In the genomic region with DNA sequence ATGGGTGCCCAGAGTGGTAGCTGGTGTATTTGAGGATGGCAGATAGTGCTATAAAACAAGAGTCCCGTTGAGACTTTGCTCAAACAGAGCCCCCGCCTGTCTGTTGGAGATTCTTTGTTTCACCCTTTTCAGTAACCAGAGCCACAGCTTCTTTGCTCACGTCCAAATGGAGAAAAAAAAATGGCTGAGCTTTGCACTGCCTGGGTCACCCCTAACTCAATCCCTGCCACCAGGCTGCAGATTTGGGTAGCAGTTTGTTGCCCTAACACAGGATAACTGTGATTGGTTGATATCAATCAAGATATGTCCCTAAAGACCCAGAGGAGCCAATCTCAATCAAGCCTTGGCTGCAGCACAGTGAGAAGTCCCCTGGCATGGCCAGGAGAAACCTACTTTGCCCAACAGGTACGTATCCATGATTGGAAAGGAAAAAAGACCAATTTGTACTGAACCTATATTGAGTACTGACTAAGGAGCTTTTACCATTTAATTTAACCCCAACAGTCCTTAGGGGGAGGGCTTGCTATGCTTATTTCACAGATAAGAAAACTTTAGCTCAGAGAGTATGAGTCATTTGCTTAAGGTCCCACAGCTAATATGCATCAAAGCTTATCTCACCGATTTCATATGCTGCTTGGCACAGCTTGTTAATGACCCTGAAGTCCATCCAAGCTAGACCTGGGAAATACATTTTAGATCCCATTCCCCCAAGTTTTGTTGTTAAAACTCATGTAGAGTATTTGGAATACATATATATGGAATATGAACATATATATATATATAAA, we compare ENCODE assay signal across 15 cellular contexts.
DNase-seq lines count a peak whose midpoint lies in the region; FAIRE-seq and TF ChIP-seq lines count a peak whose summit lies in the region.
"Had no signal": no experiment of that assay in that cellular context is flagged by ENCODE, and none has a peak within 500 bp of the region (broad histone marks: within the 10 kb centered on the region; RNA-seq: fewer than 3 reads in every experiment).

No MANE protein-coding gene starts in this region.

- H3K9me3 ChIP-seq in breast epithelium (no peaks in the 10 kb centered on the region), SK-N-SH (no peaks in the 10 kb centered on the region)
- H3K9me3 ChIP-seq: left lung, SJSA1, vagina had no signal

- H3K4me1 ChIP-seq in breast epithelium (no peaks in the 10 kb centered on the region), SK-N-SH (ENCODE audit: control insufficient read depth in 1 of 2, insufficient read depth in 2 of 2, low read depth in 1 of 2, low read length in 1 of 2) (peaks cover 6 to 13% of the 10 kb centered on the region in 2 experiments; a peak in 2 of 4 replicates)
- H3K4me1 ChIP-seq: left lung had no signal

- peak overlapping the region; percentile 30; the same call in 1 of the 2 replicates for H3K4me2 ChIP-seq in SK-N-SH

- no peaks in the 10 kb centered on the region for H3K27me3 ChIP-seq in breast epithelium
- H3K27me3 ChIP-seq in SK-N-SH (ENCODE audit: insufficient read depth), result no peaks in the 10 kb centered on the region
- H3K27me3 ChIP-seq: left lung, SJSA1, vagina had no signal

- CTCF ChIA-PET in MCF 10A (lab: Yijun Ruan, JAX), result interaction anchor here (0.6 to 2.4 kb wide), 6 partner anchors 37 to 228 kb away, joined by 3 to 9 read pairs (median 6); no protein-coding TSS in a partner anchor
- CTCF ChIA-PET in SK-N-SH (lab: Yijun Ruan, JAX), result interaction anchor here (0.6 to 1.9 kb wide), 5 partner anchors 9 to 42 kb away, joined by 3 to 4 read pairs (median 3); no protein-coding TSS in a partner anchor

- peaks cover 8% of the 10 kb centered on the region for H3K9me3 Mint-ChIP-seq in MCF 10A (ENCODE audit: unreplicated experiment)

- TF ChIP-seq CTCF in MCF 10A (IDR thresholded peaks at IDR 0.05; ENCODE audit: unreplicated experiment) (no peak), breast epithelium (IDR thresholded peaks at IDR 0.05) (no peak), SK-N-SH (IDR thresholded peaks at IDR 0.05) (no peak), fibroblast of the aortic adventitia (IDR thresholded peaks at IDR 0.05; ENCODE audit: insufficient read depth, low read length) (no peak)

- 72% methylated on average over 5 of the region's 5 CpGs for WGBS in SK-N-SH (ENCODE audit: low lambda C conversion rate)

- no TSS peak for BruUV-seq in MCF 10A (replicated peaks; lab: Mats Ljungman, UMichigan)

- TF ChIP-seq RAD21 in SK-N-SH (IDR thresholded peaks at IDR 0.05; ENCODE audit: low read length), result no peak

- peaks cover 6% of the 10 kb centered on the region for H3F3A ChIP-seq in SK-N-SH (replicated peaks; ENCODE audit: insufficient read depth)

- no peak overlapping the region for H3K4me3 Mint-ChIP-seq in MCF 10A (ENCODE audit: unreplicated experiment)
- H3K4me3 Mint-ChIP-seq: nephron progenitor cell had no signal

- POLR2A ChIA-PET in MCF 10A (lab: Yijun Ruan, JAX), result interaction anchor here (1.0 to 3.2 kb wide), 11 partner anchors 13 to 169 kb away, joined by 3 to 18 read pairs (median 8); no protein-coding TSS in a partner anchor
- POLR2A ChIA-PET in SK-N-SH (lab: Yijun Ruan, JAX), result no interaction called here

- no peak for TF ChIP-seq POLR2A in breast epithelium (IDR thresholded peaks at IDR 0.05)

- no peaks in the 10 kb centered on the region for H3K36me3 ChIP-seq in breast epithelium
- no peaks in the 10 kb centered on the region for H3K36me3 ChIP-seq in SK-N-SH (replicated peaks in 1 of 2; ENCODE audit: control insufficient read depth in 1 of 2, insufficient read depth in 2 of 2, low read length in 1 of 2)
- H3K36me3 ChIP-seq: left lung, SJSA1, vagina had no signal

- TF ChIP-seq EP300 in SK-N-SH (IDR thresholded peaks at IDR 0.05; ENCODE audit: borderline replicate concordance in 1 of 2, low read depth in 1 of 2, low read length in 1 of 2), result no peak

- peaks cover 9% of the 10 kb centered on the region for H3K4me1 Mint-ChIP-seq in MCF 10A (ENCODE audit: insufficient read depth, unreplicated experiment)

- H3K27me3 Mint-ChIP-seq in MCF 10A (ENCODE audit: insufficient read depth, unreplicated experiment), result no peaks in the 10 kb centered on the region

- no peaks in the 10 kb centered on the region for H3K36me3 Mint-ChIP-seq in MCF 10A (ENCODE audit: insufficient read depth, unreplicated experiment)

- no peak overlapping the region for H3K27ac ChIP-seq in breast epithelium
- peak overlapping the region in 1 of 2 experiments; percentile 54; a peak in 2 of 4 replicates for H3K27ac ChIP-seq in SK-N-SH (ENCODE audit: low read depth in 2 of 2, low read length in 1 of 2)
- H3K27ac ChIP-seq: left lung, SJSA1, vagina had no signal

- no peak overlapping the region for H2AFZ ChIP-seq in SK-N-SH (ENCODE audit: low read depth)

- intact Hi-C loops in MCF 10A (cut with micrococcal nuclease) (loop anchor here (2.0 kb wide), 3 partner anchors 73 to 227 kb away; a partner anchor contains a TSS), breast epithelium (cut with DNase I; ENCODE audit: low total_unique reads) (no loop called here)

- no peaks in the 10 kb centered on the region for H3K9me2 ChIP-seq in SK-N-SH

- H4K20me1 ChIP-seq in SK-N-SH (ENCODE audit: insufficient read depth), result no peaks in the 10 kb centered on the region

- FAIRE-seq in urothelium cell line (lab: Jason Lieb, UNC), result no peak

- peak; percentile 11 for DNase-seq in MCF 10A (ENCODE audit: unreplicated experiment)
- DNase-seq in breast epithelium (ENCODE audit: low spot score in 2 of 2), result no peak
- no peak for DNase-seq in SK-N-SH
- DNase-seq in fibroblast of the aortic adventitia (ENCODE audit: low read depth), result peak; percentile 93
- peak; percentile 51 for DNase-seq in urothelium cell line (ENCODE audit: low spot score)
- DNase-seq in hippocampal formation (lab: John Stamatoyannopoulos, UW), result no peak
- no peak for DNase-seq in NCI-H2171 treated with DMSO at 0.1 percent for 48 hours (lab: John Stamatoyannopoulos, UW)
- no peak for DNase-seq in activated naive CD4-positive, alpha-beta T cell treated with Interleukin-2 at 50 U/mL for 16 hours
- DNase-seq: activated effector memory CD4-positive, alpha-beta T cell treated with Interleukin-2 at 50 U/mL for 16 hours; DMS79 treated with DMSO at 0.1 percent for 48 hours; left lung; MM.1S; nephron progenitor cell had no signal

- H3K27ac Mint-ChIP-seq in MCF 10A (ENCODE audit: low read depth, unreplicated experiment), result no peak overlapping the region
- H3K27ac Mint-ChIP-seq: nephron progenitor cell had no signal

- no peak overlapping the region for H3K9ac ChIP-seq in SK-N-SH

- H3K4me3 ChIP-seq in breast epithelium (no peak overlapping the region), SK-N-SH (ENCODE audit: low read depth in 2 of 2, low read length in 1 of 2) (no peak overlapping the region), fibroblast of the aortic adventitia (ENCODE audit: low read depth, low read length) (no peak overlapping the region)
- H3K4me3 ChIP-seq: left lung, SJSA1, vagina had no signal

- H3K79me2 ChIP-seq in SK-N-SH (ENCODE audit: insufficient read depth), result no peaks in the 10 kb centered on the region

TF ChIP-seq in SK-N-SH, 30 proteins besides CTCF, POLR2A, EP300 and RAD21:
- no peak for TF ChIP-seq RXRA (IDR thresholded peaks at IDR 0.05; ENCODE audit: borderline replicate concordance, low read depth)
- TF ChIP-seq FOSL2 (IDR thresholded peaks at IDR 0.05; ENCODE audit: borderline replicate concordance, low read depth), result peak; percentile 68
- TF ChIP-seq TEAD4 (IDR thresholded peaks at IDR 0.05; ENCODE audit: borderline replicate concordance, insufficient read depth), result no peak
- no peak for TF ChIP-seq FOXM1 (IDR thresholded peaks at IDR 0.05; ENCODE audit: low read depth)
- TF ChIP-seq, protein P1, sequence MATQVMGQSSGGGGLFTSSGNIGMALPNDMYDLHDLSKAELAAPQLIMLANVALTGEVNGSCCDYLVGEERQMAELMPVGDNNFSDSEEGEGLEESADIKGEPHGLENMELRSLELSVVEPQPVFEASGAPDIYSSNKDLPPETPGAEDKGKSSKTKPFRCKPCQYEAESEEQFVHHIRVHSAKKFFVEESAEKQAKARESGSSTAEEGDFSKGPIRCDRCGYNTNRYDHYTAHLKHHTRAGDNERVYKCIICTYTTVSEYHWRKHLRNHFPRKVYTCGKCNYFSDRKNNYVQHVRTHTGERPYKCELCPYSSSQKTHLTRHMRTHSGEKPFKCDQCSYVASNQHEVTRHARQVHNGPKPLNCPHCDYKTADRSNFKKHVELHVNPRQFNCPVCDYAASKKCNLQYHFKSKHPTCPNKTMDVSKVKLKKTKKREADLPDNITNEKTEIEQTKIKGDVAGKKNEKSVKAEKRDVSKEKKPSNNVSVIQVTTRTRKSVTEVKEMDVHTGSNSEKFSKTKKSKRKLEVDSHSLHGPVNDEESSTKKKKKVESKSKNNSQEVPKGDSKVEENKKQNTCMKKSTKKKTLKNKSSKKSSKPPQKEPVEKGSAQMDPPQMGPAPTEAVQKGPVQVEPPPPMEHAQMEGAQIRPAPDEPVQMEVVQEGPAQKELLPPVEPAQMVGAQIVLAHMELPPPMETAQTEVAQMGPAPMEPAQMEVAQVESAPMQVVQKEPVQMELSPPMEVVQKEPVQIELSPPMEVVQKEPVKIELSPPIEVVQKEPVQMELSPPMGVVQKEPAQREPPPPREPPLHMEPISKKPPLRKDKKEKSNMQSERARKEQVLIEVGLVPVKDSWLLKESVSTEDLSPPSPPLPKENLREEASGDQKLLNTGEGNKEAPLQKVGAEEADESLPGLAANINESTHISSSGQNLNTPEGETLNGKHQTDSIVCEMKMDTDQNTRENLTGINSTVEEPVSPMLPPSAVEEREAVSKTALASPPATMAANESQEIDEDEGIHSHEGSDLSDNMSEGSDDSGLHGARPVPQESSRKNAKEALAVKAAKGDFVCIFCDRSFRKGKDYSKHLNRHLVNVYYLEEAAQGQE (IDR thresholded peaks at IDR 0.05; ENCODE audit: low read depth, low read length), result no peak
- TF ChIP-seq GABPA (IDR thresholded peaks at IDR 0.05; ENCODE audit: low read depth), result no peak
TF ChIP-seq in SK-N-SH: peak in this region for 1.

Comparison
In these comparisons a context has a peak if more than half of its experiments do, and no peak if none do; other contexts are left out.
1. DNase-seq: peak in MCF 10A (single experiment), fibroblast of the aortic adventitia (single experiment) and urothelium cell line (single experiment); none in breast epithelium (0 of 2), SK-N-SH (single experiment), hippocampal formation (0 of 2), NCI-H2171 treated with DMSO at 0.1 percent for 48 hours (single experiment) and activated naive CD4-positive, alpha-beta T cell treated with Interleukin-2 at 50 U/mL for 16 hours (single experiment).